14 cellular contexts compared by ENCODE assay signal in the genomic region with DNA sequence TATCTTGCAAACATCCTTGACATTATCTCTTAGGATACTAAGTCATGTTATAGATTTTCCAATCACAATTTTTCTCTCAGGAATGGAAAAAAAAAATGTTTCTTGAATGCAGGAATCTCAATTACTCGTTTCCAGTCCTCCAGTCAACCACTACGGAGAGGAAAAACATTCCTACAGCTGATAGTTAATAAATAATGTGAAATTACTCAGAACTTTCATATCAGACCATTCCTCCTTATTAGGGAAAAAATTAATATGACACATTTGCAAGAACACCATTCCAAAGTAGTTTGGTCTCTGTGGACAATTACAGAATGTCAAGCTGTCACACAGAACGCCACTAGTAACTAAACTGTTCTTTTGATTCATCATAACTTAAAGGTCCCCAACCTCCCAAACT. TPM values are rescaled to one million over a fixed set of nuclear protein-coding genes. Genes with fewer than 3 reads are reported as not detected.
DNase-seq lines count a peak whose midpoint lies in the region; ATAC-seq and TF ChIP-seq lines count a peak whose summit lies in the region.
"Had no signal": no experiment of that assay in that cellular context is flagged by ENCODE, and none has a peak within 500 bp of the region (broad histone marks: within the 10 kb centered on the region; RNA-seq: fewer than 3 reads in every experiment).

No MANE protein-coding gene starts in this region.

- H3K4me3 Mint-ChIP-seq in T-cell, result no peak overlapping the region
- H3K4me3 Mint-ChIP-seq: CD8-positive, alpha-beta memory T cell; GM23338; H9 had no signal

- DNase-seq in GM03348 (ENCODE audit: low spot score), result peak; percentile 14
- peak; percentile 10 for DNase-seq in amniotic epithelial cell (ENCODE audit: low read depth)
- DNase-seq in kidney glomerular epithelial cell (lab: John Stamatoyannopoulos, UW), result peak; percentile 48
- no peak for DNase-seq in T-cell
- DNase-seq in H7, result no peak
- DNase-seq: BE2C; Caco-2; CD8-positive, alpha-beta memory T cell; DND-41; GF-D8; H9 had no signal

- no peak for TF ChIP-seq POLR2A in GM18505 (IDR thresholded peaks at IDR 0.05; ENCODE audit: borderline replicate concordance, extremely low read depth, insufficient read depth, insufficient read length)

- no peaks in the 10 kb centered on the region for H3K27me3 ChIP-seq in H7 (ENCODE audit: control insufficient read depth, insufficient read depth, low read length)
- H3K27me3 ChIP-seq: BE2C had no signal

- no peak for ATAC-seq in GM18505 (IDR thresholded peaks at IDR 0.05; ENCODE audit: unreplicated experiment)
- ATAC-seq in T-cell (replicated peaks in 1 of 4), result no peak
- ATAC-seq: A549, GM23338 had no signal

- H3K4me1 Mint-ChIP-seq in T-cell, result peaks cover 26 to 55% (median 35%) of the 10 kb centered on the region in 3 donors
- H3K4me1 Mint-ChIP-seq: H9 had no signal

- POLR2A ChIA-PET in T-cell (lab: Charles Lee), result no interaction called here

- H3K27me3 Mint-ChIP-seq in T-cell, result no peaks in the 10 kb centered on the region
- H3K27me3 Mint-ChIP-seq: CD8-positive, alpha-beta memory T cell had no signal

- no peak overlapping the region for H3K27ac Mint-ChIP-seq in T-cell
- H3K27ac Mint-ChIP-seq: GM23338, H9 had no signal

- CTCF ChIA-PET in T-cell (lab: Charles Lee), result no interaction called here

- H3K4me3 ChIP-seq in H7 (ENCODE audit: insufficient read depth, low read depth, low read length), result no peak overlapping the region
- H3K4me3 ChIP-seq: A549, GM23338 had no signal

- H3K36me3 Mint-ChIP-seq in T-cell, result peaks cover 17% of the 10 kb centered on the region

- no peaks in the 10 kb centered on the region for H3K36me3 ChIP-seq in H7 (replicated peaks; ENCODE audit: control insufficient read depth, insufficient read depth, low read length)
- H3K36me3 ChIP-seq: BE2C had no signal

- no peaks in the 10 kb centered on the region for H3K9me3 Mint-ChIP-seq in T-cell
- H3K9me3 Mint-ChIP-seq: CD8-positive, alpha-beta memory T cell; GM23338; H9 had no signal

RNA-seq across cellular contexts. Expression of a gene that starts 31.5 kb away (rescaled TPM):
- total RNA-seq in T-cell, result 10 to 100 TPM; 15.0 to 26.7 (median 17.6) TPM
- total RNA-seq in H7 (2014; rRNA removed; shearing (Covaris generic)), result 22.3 and 40.3 TPM in 2 replicates

Comparison
In these comparisons a context has a peak if more than half of its experiments do, and no peak if none do; other contexts are left out.
1. DNase-seq: peak in GM03348 (single experiment), amniotic epithelial cell (single experiment) and kidney glomerular epithelial cell (single experiment); none in T-cell (0 of 34) and H7 (single experiment).